Comparison of ENCODE assay signal across 32 cellular contexts in the genomic region with DNA sequence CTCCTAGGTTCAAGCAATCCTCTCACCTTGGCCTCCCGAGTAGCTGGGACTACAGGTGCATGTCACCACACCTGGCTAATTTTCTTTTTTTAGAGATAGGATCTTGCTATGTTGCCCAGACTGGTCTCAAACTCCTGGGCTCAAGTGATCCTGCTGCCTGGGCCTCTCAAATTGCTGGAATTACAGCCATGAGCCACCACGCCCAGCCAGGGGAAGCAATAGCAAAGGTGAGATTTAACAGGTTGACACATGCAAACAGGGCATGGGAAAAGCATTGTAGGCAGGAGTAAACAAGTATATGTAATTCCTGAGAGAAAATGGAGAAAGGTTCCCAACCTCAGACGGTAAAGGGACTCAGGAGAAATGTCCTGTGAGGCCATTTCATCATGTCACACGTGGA.
"Had no signal": no experiment of that assay in that cellular context is flagged by ENCODE, and none has a peak within 500 bp of the region (broad histone marks: within the 10 kb centered on the region; RNA-seq: fewer than 3 reads in every experiment).

No MANE protein-coding gene starts in this region.

- H3K4me1 ChIP-seq: adrenal gland, body of pancreas, colonic mucosa, esophagus muscularis mucosa, gastrocnemius medialis, heart right ventricle had no signal

- H3K9me3 Mint-ChIP-seq: activated CD4-positive, alpha-beta memory T cell treated with anti-CD3 and anti-CD28 coated beads for 36 hours; activated CD4-positive, alpha-beta T cell treated with anti-CD3 and anti-CD28 coated beads, Interleukin-2, amount 10 ng/mL, durations not matched to agents 24 days and 14 days; activated naive CD4-positive, alpha-beta T cell treated with anti-CD3 and anti-CD28 coated beads for 36 hours; activated naive CD4-positive, alpha-beta T cell treated with anti-CD3 and anti-CD28 coated beads, Interleukin-2, amount 50 U/mL, for 24 hours; activated naive CD8-positive, alpha-beta T cell treated with anti-CD3 and anti-CD28 coated beads for 36 hours; activated naive CD8-positive, alpha-beta T cell treated with anti-CD3 and anti-CD28 coated beads, Interleukin-2, amount 50 U/mL, for 24 hours; activated T-helper 2 cell treated with anti-CD3 and anti-CD28 coated beads, Interferon-gamma antibody, Interleukin-2, Interleukin-4, amounts not matched to agents 10 μg/mL and 5 μg/mL and 100 μg/mL, durations not matched to agents 14 hours and 24 hours and 36 hours had no signal

- H3K27me3 Mint-ChIP-seq: activated CD4-positive, alpha-beta memory T cell treated with anti-CD3 and anti-CD28 coated beads for 36 hours; activated CD4-positive, alpha-beta T cell treated with anti-CD3 and anti-CD28 coated beads for 36 hours; activated CD4-positive, alpha-beta T cell treated with anti-CD3 and anti-CD28 coated beads, Interleukin-2, amount 10 ng/mL, durations not matched to agents 24 days and 14 days; activated CD8-positive, alpha-beta memory T cell treated with anti-CD3 and anti-CD28 coated beads, Interleukin-2, amount 10 ng/mL, durations not matched to agents 7 days and 5 days; activated naive CD4-positive, alpha-beta T cell treated with anti-CD3 and anti-CD28 coated beads, Interleukin-2, amount 50 U/mL, for 24 hours; activated naive CD8-positive, alpha-beta T cell treated with anti-CD3 and anti-CD28 coated beads for 36 hours; activated naive CD8-positive, alpha-beta T cell treated with anti-CD3 and anti-CD28 coated beads, Interleukin-2, amount 50 U/mL, for 24 hours had no signal

- H3K4me1 Mint-ChIP-seq: activated CD4-positive, alpha-beta T cell treated with anti-CD3 and anti-CD28 coated beads for 36 hours; activated CD4-positive, alpha-beta T cell treated with anti-CD3 and anti-CD28 coated beads, Interleukin-2, amount 10 ng/mL, durations not matched to agents 24 days and 14 days; activated CD8-positive, alpha-beta memory T cell treated with anti-CD3 and anti-CD28 coated beads, Interleukin-2, amount 10 ng/mL, durations not matched to agents 7 days and 5 days; activated naive CD4-positive, alpha-beta T cell treated with anti-CD3 and anti-CD28 coated beads, Interleukin-2, amount 50 U/mL, for 24 hours; activated naive CD8-positive, alpha-beta T cell treated with anti-CD3 and anti-CD28 coated beads for 36 hours; activated naive CD8-positive, alpha-beta T cell treated with anti-CD3 and anti-CD28 coated beads, Interleukin-2, amount 50 U/mL, for 24 hours had no signal

- H3K27me3 ChIP-seq: adrenal gland, body of pancreas, cardiac muscle cell, colonic mucosa, esophagus muscularis mucosa, gastrocnemius medialis, heart right ventricle had no signal

- H3K9me3 ChIP-seq: adrenal gland, body of pancreas, colonic mucosa, gastrocnemius medialis had no signal

- H3K27ac Mint-ChIP-seq: activated CD4-positive, alpha-beta memory T cell treated with anti-CD3 and anti-CD28 coated beads for 36 hours; activated CD4-positive, alpha-beta T cell treated with anti-CD3 and anti-CD28 coated beads for 36 hours; activated CD4-positive, alpha-beta T cell treated with anti-CD3 and anti-CD28 coated beads, Interleukin-2, amount 10 ng/mL, durations not matched to agents 24 days and 14 days; activated CD8-positive, alpha-beta memory T cell treated with anti-CD3 and anti-CD28 coated beads, Interleukin-2, amount 10 ng/mL, durations not matched to agents 7 days and 5 days; activated CD8-positive, alpha-beta T cell treated with anti-CD3 and anti-CD28 coated beads, Interleukin-2, amount 10 ng/mL, durations not matched to agents 7 days and 5 days; activated naive CD4-positive, alpha-beta T cell treated with anti-CD3 and anti-CD28 coated beads for 36 hours; activated naive CD4-positive, alpha-beta T cell treated with anti-CD3 and anti-CD28 coated beads, Interleukin-2, amount 50 U/mL, for 24 hours; activated naive CD8-positive, alpha-beta T cell treated with anti-CD3 and anti-CD28 coated beads for 36 hours; activated naive CD8-positive, alpha-beta T cell treated with anti-CD3 and anti-CD28 coated beads, Interleukin-2, amount 50 U/mL, for 24 hours; activated T-helper 1 cell treated with anti-CD3 and anti-CD28 coated beads, Interleukin-12 subunit alpha, Interleukin-12 subunit beta, Interleukin-2, Interleukin-4 antibody, amounts not matched to agents 30 ng/mL and 10 ng/mL and 1 ng/mL, durations not matched to agents 14 hours and 24 hours and 36 hours; activated T-helper 2 cell treated with anti-CD3 and anti-CD28 coated beads, Interferon-gamma antibody, Interleukin-2, Interleukin-4, amounts not matched to agents 10 μg/mL and 5 μg/mL and 100 μg/mL, durations not matched to agents 14 hours and 24 hours and 36 hours had no signal

- H3K27ac ChIP-seq: adrenal gland, body of pancreas, cardiac muscle cell, colonic mucosa, esophagus muscularis mucosa, gastrocnemius medialis, heart right ventricle had no signal

- DNase-seq: activated CD4-positive, alpha-beta memory T cell treated with anti-CD3 and anti-CD28 coated beads for 36 hours; activated CD4-positive, alpha-beta T cell treated with anti-CD3 and anti-CD28 coated beads for 36 hours; activated CD4-positive, alpha-beta T cell treated with anti-CD3 and anti-CD28 coated beads, Interleukin-2, amount 10 ng/mL, durations not matched to agents 24 days and 14 days; activated CD4-positive, CD25-positive, alpha-beta regulatory T cell; activated CD4-positive, CD25-positive, alpha-beta regulatory T cell treated with anti-CD3 and anti-CD28 coated beads, Interleukin-2, amount 50 U/mL, for 72 hours; activated CD8-positive, alpha-beta memory T cell treated with anti-CD3 and anti-CD28 coated beads, Interleukin-2, amount 10 ng/mL, durations not matched to agents 7 days and 5 days; activated CD8-positive, alpha-beta memory T cell treated with anti-CD3 and anti-CD28 coated beads, Interleukin-2, amount 50 U/mL, for 4 hours; activated CD8-positive, alpha-beta T cell treated with anti-CD3 and anti-CD28 coated beads, Interleukin-2, amount 10 ng/mL, durations not matched to agents 7 days and 5 days; activated effector memory CD4-positive, alpha-beta T cell treated with anti-CD3 and anti-CD28 coated beads, Interleukin-2, amount 50 U/mL, for 16 hours; activated naive CD4-positive, alpha-beta T cell treated with anti-CD3 and anti-CD28 coated beads for 36 hours; activated naive CD8-positive, alpha-beta T cell treated with anti-CD3 and anti-CD28 coated beads for 36 hours; activated naive CD8-positive, alpha-beta T cell treated with anti-CD3 and anti-CD28 coated beads, Interleukin-2, amount 50 U/mL, for 24 hours; activated T-cell treated with anti-CD3 and anti-CD28 coated beads, Interleukin-2, amount 50 U/mL, for 1 hour; activated T-cell treated with anti-CD3 and anti-CD28 coated beads, Interleukin-2, amount 50 U/mL, for 48 hours; adrenal gland; amygdala; aorta; body of pancreas; central memory CD4-positive, alpha-beta T cell; cerebellar nuclear complex; colonic mucosa; effector CD8-positive, alpha-beta T cell; gastrocnemius medialis; heart right ventricle; T-helper 1 cell; T-helper 2 cell had no signal

- H3K4me3 ChIP-seq: adrenal gland, body of pancreas, cardiac muscle cell, colonic mucosa, esophagus muscularis mucosa, gastrocnemius medialis, heart right ventricle had no signal

- H3K36me3 Mint-ChIP-seq: activated CD4-positive, alpha-beta memory T cell treated with anti-CD3 and anti-CD28 coated beads for 36 hours; activated CD8-positive, alpha-beta memory T cell treated with anti-CD3 and anti-CD28 coated beads, Interleukin-2, amount 10 ng/mL, durations not matched to agents 7 days and 5 days; activated naive CD4-positive, alpha-beta T cell treated with anti-CD3 and anti-CD28 coated beads, Interleukin-2, amount 50 U/mL, for 24 hours; activated naive CD8-positive, alpha-beta T cell treated with anti-CD3 and anti-CD28 coated beads for 36 hours had no signal

- H3K4me3 Mint-ChIP-seq: activated CD4-positive, alpha-beta memory T cell treated with anti-CD3 and anti-CD28 coated beads for 36 hours; activated CD4-positive, alpha-beta T cell treated with anti-CD3 and anti-CD28 coated beads for 36 hours; activated CD4-positive, alpha-beta T cell treated with anti-CD3 and anti-CD28 coated beads, Interleukin-2, amount 10 ng/mL, durations not matched to agents 24 days and 14 days; activated CD8-positive, alpha-beta memory T cell treated with anti-CD3 and anti-CD28 coated beads, Interleukin-2, amount 10 ng/mL, durations not matched to agents 7 days and 5 days; activated CD8-positive, alpha-beta T cell treated with anti-CD3 and anti-CD28 coated beads, Interleukin-2, amount 10 ng/mL, durations not matched to agents 7 days and 5 days; activated naive CD4-positive, alpha-beta T cell treated with anti-CD3 and anti-CD28 coated beads for 36 hours; activated naive CD4-positive, alpha-beta T cell treated with anti-CD3 and anti-CD28 coated beads, Interleukin-2, amount 50 U/mL, for 24 hours; activated naive CD8-positive, alpha-beta T cell treated with anti-CD3 and anti-CD28 coated beads for 36 hours; activated naive CD8-positive, alpha-beta T cell treated with anti-CD3 and anti-CD28 coated beads, Interleukin-2, amount 50 U/mL, for 24 hours; activated T-helper 1 cell treated with anti-CD3 and anti-CD28 coated beads, Interleukin-12 subunit alpha, Interleukin-12 subunit beta, Interleukin-2, Interleukin-4 antibody, amounts not matched to agents 30 ng/mL and 10 ng/mL and 1 ng/mL, durations not matched to agents 14 hours and 24 hours and 36 hours had no signal

- FAIRE-seq: endometrium had no signal

- H3K36me3 ChIP-seq: adrenal gland, cardiac muscle cell, colonic mucosa, esophagus muscularis mucosa, gastrocnemius medialis, heart right ventricle had no signal

- ATAC-seq: activated CD4-positive, alpha-beta T cell treated with anti-CD3 and anti-CD28 coated beads for 36 hours; activated CD8-positive, alpha-beta memory T cell treated with anti-CD3 and anti-CD28 coated beads, Interleukin-2, amount 10 ng/mL, durations not matched to agents 7 days and 5 days; activated CD8-positive, alpha-beta T cell treated with anti-CD3 and anti-CD28 coated beads, Interleukin-2, amount 10 ng/mL, durations not matched to agents 7 days and 5 days; activated naive CD8-positive, alpha-beta T cell treated with anti-CD3 and anti-CD28 coated beads, Interleukin-2, amount 50 U/mL, for 24 hours; body of pancreas; gastrocnemius medialis; heart right ventricle had no signal
